8 cellular contexts compared by ENCODE assay signal in genomic region chr12:109518820-109519665, GRCh38. TPM values are rescaled to one million over a fixed set of nuclear protein-coding genes. Genes with fewer than 3 reads are reported as not detected.
DNase-seq lines count a peak whose midpoint lies in the region; ATAC-seq and TF ChIP-seq lines count a peak whose summit lies in the region.

No MANE protein-coding gene starts in this region.

- H3K9ac ChIP-seq in KMS-11, result no peak overlapping the region

- no peaks in the 10 kb centered on the region for H4K20me1 ChIP-seq in KMS-11 (ENCODE audit: insufficient read depth)

- H3K27ac ChIP-seq in KMS-11 (no peak overlapping the region), upper lobe of right lung (peak overlapping the region; percentile 6)

- H3K79me2 ChIP-seq in KMS-11 (ENCODE audit: insufficient read depth, low read depth), result no peaks in the 10 kb centered on the region

- TF ChIP-seq CTCF in KMS-11 (conservative IDR thresholded peaks at IDR 0.05; ENCODE audit: low read depth, low read length), result peak; percentile 84
- TF ChIP-seq CTCF in upper lobe of right lung (IDR thresholded peaks at IDR 0.05), result peak; percentile 81

- H3K4me2 ChIP-seq in KMS-11, result no peak overlapping the region

- DNase-seq in DMS114 treated with DMSO at 0.1 percent for 48 hours (lab: John Stamatoyannopoulos, UW; ENCODE audit: unreplicated experiment) (peak; percentile 35), SHP77 treated with DMSO at 0.1 percent for 48 hours (lab: John Stamatoyannopoulos, UW) (peak; percentile 41), head of caudate nucleus (peak in 41 of 42 donors; percentile 42 to 94 (median 81)), posterior cingulate gyrus (peak in 9 of 10 donors; percentile 35 to 94 (median 81)), upper lobe of right lung (no peak)
- peak; percentile 56 for DNase-seq in activated naive CD4-positive, alpha-beta T cell treated with anti-CD3 and anti-CD28 coated beads, Interleukin-2, amount 50 U/mL, for 16 hours

- no peak overlapping the region for H2AFZ ChIP-seq in KMS-11 (ENCODE audit: low read depth)

- H3K4me3 ChIP-seq in KMS-11 (IDR thresholded peaks at IDR 0.05; ENCODE audit: insufficient read depth, low read depth, low read length) (no peak overlapping the region), upper lobe of right lung (no peak overlapping the region)

- H3K27me3 ChIP-seq in KMS-11 (ENCODE audit: insufficient read depth, low read depth), result no peaks in the 10 kb centered on the region
- H3K27me3 ChIP-seq in upper lobe of right lung, result no peaks in the 10 kb centered on the region

- ATAC-seq in upper lobe of right lung, result peak; percentile 76
- no peak for ATAC-seq in HG03442 (IDR thresholded peaks at IDR 0.05; ENCODE audit: unreplicated experiment)

- intact Hi-C loops in head of caudate nucleus (cut with DNase I), result no loop called here
- intact Hi-C loops in posterior cingulate gyrus (cut with DNase I), result loop anchor here (2.0 kb wide), 1 partner anchor 256 kb away; no protein-coding TSS in a partner anchor
- intact Hi-C loops in upper lobe of right lung (cut with DNase I), result no loop called here

- H3K36me3 ChIP-seq in KMS-11 (ENCODE audit: insufficient read depth) (no peaks in the 10 kb centered on the region), upper lobe of right lung (peaks cover 95% of the 10 kb centered on the region)

- H3K4me1 ChIP-seq in KMS-11 (ENCODE audit: low read depth, poor library complexity, severe bottlenecking) (no peaks in the 10 kb centered on the region), upper lobe of right lung (no peaks in the 10 kb centered on the region)

- no peaks in the 10 kb centered on the region for H3K9me3 ChIP-seq in upper lobe of right lung

RNA-seq across cellular contexts. Expression of gene UBE3B, which starts 41.6 kb away (rescaled TPM):
- total RNA-seq in upper lobe of right lung, result 39.1 TPM

RNA-seq across cellular contexts. Expression of gene KCTD10, which starts 41.9 kb away (rescaled TPM):
- 66.8 TPM for total RNA-seq in upper lobe of right lung

RNA-seq across cellular contexts. Expression of gene MMAB, which starts 54.3 kb away (rescaled TPM):
- 58.0 TPM for total RNA-seq in upper lobe of right lung

RNA-seq across cellular contexts. Expression of gene MVK, which starts 54.6 kb away (rescaled TPM):
- 27.3 TPM for total RNA-seq in upper lobe of right lung
